ENCODE assay signal across 2 cellular contexts in the genomic region with DNA sequence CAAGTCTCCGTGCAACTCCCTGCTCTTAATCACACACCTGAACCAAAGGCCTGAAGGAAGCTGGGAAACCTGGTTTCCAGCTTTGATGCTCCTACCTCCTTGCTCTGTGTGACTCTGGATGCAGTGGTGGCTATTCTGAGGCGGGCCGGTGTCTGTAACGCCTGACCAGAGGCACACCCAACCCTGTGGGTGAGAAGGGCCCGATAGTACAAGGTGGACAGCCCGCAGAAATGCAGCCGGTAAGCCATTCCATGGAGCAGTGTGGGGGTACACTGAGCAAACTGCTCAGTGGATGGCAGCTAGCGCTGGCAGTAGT.
TF ChIP-seq lines count a peak whose summit lies in the region.

No MANE protein-coding gene starts in this region.

TF ChIP-seq in A549, 52 proteins besides CTCF, POLR2A, EP300 and RAD21 (continued from another document):
- TF ChIP-seq HDAC2 (IDR thresholded peaks at IDR 0.05) (no peak), CHD4 (IDR thresholded peaks at IDR 0.05; ENCODE audit: borderline replicate concordance) (no peak), POLR2AphosphoS2 (conservative IDR thresholded peaks at IDR 0.05; ENCODE audit: low read length) (no peak), FOXS1 (CRISPR knock-in tag; IDR thresholded peaks at IDR 0.05) (no peak), RCOR1 (IDR thresholded peaks at IDR 0.05; ENCODE audit: low read depth, low read length) (no peak), HOXA7 (CRISPR knock-in tag; IDR thresholded peaks at IDR 0.05) (no peak), KDM1A (IDR thresholded peaks at IDR 0.05; ENCODE audit: low read depth) (no peak), TFCP2L1 (CRISPR knock-in tag; IDR thresholded peaks at IDR 0.05) (no peak), RFX5 (IDR thresholded peaks at IDR 0.05) (no peak), MAX (IDR thresholded peaks at IDR 0.05) (no peak)
- TF ChIP-seq, protein P1, sequence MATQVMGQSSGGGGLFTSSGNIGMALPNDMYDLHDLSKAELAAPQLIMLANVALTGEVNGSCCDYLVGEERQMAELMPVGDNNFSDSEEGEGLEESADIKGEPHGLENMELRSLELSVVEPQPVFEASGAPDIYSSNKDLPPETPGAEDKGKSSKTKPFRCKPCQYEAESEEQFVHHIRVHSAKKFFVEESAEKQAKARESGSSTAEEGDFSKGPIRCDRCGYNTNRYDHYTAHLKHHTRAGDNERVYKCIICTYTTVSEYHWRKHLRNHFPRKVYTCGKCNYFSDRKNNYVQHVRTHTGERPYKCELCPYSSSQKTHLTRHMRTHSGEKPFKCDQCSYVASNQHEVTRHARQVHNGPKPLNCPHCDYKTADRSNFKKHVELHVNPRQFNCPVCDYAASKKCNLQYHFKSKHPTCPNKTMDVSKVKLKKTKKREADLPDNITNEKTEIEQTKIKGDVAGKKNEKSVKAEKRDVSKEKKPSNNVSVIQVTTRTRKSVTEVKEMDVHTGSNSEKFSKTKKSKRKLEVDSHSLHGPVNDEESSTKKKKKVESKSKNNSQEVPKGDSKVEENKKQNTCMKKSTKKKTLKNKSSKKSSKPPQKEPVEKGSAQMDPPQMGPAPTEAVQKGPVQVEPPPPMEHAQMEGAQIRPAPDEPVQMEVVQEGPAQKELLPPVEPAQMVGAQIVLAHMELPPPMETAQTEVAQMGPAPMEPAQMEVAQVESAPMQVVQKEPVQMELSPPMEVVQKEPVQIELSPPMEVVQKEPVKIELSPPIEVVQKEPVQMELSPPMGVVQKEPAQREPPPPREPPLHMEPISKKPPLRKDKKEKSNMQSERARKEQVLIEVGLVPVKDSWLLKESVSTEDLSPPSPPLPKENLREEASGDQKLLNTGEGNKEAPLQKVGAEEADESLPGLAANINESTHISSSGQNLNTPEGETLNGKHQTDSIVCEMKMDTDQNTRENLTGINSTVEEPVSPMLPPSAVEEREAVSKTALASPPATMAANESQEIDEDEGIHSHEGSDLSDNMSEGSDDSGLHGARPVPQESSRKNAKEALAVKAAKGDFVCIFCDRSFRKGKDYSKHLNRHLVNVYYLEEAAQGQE (IDR thresholded peaks at IDR 0.05): no peak

TF ChIP-seq in IMR-90, 13 proteins besides CTCF, POLR2A, EP300 and RAD21:
- TF ChIP-seq ELK1 (IDR thresholded peaks at IDR 0.05; ENCODE audit: borderline replicate concordance, low read depth, low read length) (no peak), MAFK (IDR thresholded peaks at IDR 0.05; ENCODE audit: low read depth, low read length) (no peak), MXI1 (IDR thresholded peaks at IDR 0.05; ENCODE audit: borderline replicate concordance, low read depth, low read length) (no peak), USF2 (IDR thresholded peaks at IDR 0.05; ENCODE audit: low read depth, low read length) (no peak), CEBPB (IDR thresholded peaks at IDR 0.05; ENCODE audit: low read depth, low read length) (no peak), RFX5 (IDR thresholded peaks at IDR 0.05; ENCODE audit: low read depth, low read length) (no peak), FOS (IDR thresholded peaks at IDR 0.05; ENCODE audit: low read depth, low read length) (no peak), MAZ (IDR thresholded peaks at IDR 0.05; ENCODE audit: borderline replicate concordance, low read depth, low read length) (no peak), NFE2L2 (IDR thresholded peaks at IDR 0.05; ENCODE audit: low read depth, low read length) (no peak), CHD1 (IDR thresholded peaks at IDR 0.05; ENCODE audit: low read depth, low read length) (no peak), SMC3 (IDR thresholded peaks at IDR 0.05; ENCODE audit: low read depth, low read length) (no peak), BHLHE40 (IDR thresholded peaks at IDR 0.05; ENCODE audit: low read depth, low read length) (no peak), RCOR1 (IDR thresholded peaks at IDR 0.05; ENCODE audit: insufficient replicate concordance, low read length) (no peak)
